1 cellular context compared by ENCODE assay signal in the genomic region with DNA sequence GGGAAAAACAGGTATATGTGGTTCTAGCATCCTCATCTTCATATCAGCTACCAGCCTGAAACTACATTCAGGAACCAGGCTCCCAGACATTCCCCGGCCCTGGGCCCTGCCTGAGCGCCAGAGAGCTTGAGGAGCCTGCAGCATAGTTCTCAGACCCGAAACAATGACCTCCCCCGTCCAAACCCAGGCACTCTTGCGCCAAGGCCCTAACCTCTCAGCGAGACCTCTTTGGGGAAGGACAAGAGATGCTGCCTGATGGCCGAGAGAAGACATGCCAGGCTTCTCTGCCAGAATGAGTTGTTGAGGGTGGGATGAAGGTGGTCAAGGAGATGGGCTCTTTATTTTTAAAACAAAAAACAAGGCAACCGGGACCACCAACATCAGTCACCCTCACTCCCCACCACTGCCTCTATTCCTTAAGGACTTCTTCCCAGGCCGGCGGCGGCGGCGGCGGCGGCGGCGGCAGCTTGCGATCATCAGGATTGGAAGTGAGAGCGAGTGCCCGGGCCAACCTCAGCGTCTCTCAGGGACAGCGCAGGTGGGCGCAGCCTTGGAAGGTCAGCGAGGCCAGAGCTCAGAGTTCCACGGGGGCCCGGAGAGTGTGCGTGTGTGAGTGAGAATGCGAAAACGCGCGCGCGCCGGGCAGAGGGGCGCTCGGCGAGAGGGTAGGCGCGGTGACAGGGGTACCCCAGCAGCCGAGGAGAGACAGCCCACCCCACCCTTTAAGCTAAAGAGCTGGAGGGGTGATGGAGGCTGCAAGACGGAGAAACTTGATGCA.
TF ChIP-seq lines count a peak whose summit lies in the region.

No MANE protein-coding gene starts in this region.

TF ChIP-seq in H1, 55 proteins besides CTCF, POLR2A, EP300 and RAD21 (continued from another document):
- peak; percentile 66 for TF ChIP-seq EZH2 (IDR thresholded peaks at IDR 0.05; ENCODE audit: low read depth, low read length, severe bottlenecking)
